ENCODE assay signal across 8 cellular contexts in genomic region chr3:52428151-52429005, GRCh38. TPM values are rescaled to one million over a fixed set of nuclear protein-coding genes. Genes with fewer than 3 reads are reported as not detected.
DNase-seq lines count a peak whose midpoint lies in the region; ATAC-seq, FAIRE-seq and TF ChIP-seq lines count a peak whose summit lies in the region.

No MANE protein-coding gene starts in this region.

- no peak for ATAC-seq in HG02642 (IDR thresholded peaks at IDR 0.05; ENCODE audit: poor library complexity, unreplicated experiment)

- no peak overlapping the region for H2AFZ ChIP-seq in keratinocyte (ENCODE audit: control insufficient read depth, low read length)

- H3K4me1 ChIP-seq in Peyer's patch (peaks cover 0 to 15% (median 0%) of the 10 kb centered on the region in 4 donors), keratinocyte (ENCODE audit: control insufficient read depth, extremely low read depth, insufficient read depth, low read length) (peaks cover 1% of the 10 kb centered on the region)

- peaks cover 9% of the 10 kb centered on the region for H3K27me3 Mint-ChIP-seq in T-helper 2 cell treated with Interferon-gamma antibody and Interleukin-4, amounts not matched to agents 5 μg/mL and 100 μg/mL, for 36 hours (ENCODE audit: low read depth)

- FAIRE-seq in bronchial epithelial cell (lab: Jason Lieb, UNC) (peak; percentile 43), keratinocyte (lab: Jason Lieb, UNC) (peak; percentile 93)

- no peaks in the 10 kb centered on the region for H3K9me3 ChIP-seq in Peyer's patch
- no peaks in the 10 kb centered on the region for H3K9me3 ChIP-seq in keratinocyte (ENCODE audit: control insufficient read depth, low read depth, low read length)

- no peaks in the 10 kb centered on the region for H3K36me3 Mint-ChIP-seq in T-helper 2 cell treated with Interferon-gamma antibody and Interleukin-4, amounts not matched to agents 5 μg/mL and 100 μg/mL, for 36 hours (ENCODE audit: low read depth)

- H3K27me3 ChIP-seq in Peyer's patch (no peaks in the 10 kb centered on the region), bronchial epithelial cell (ENCODE audit: control insufficient read depth, insufficient read depth, low read length) (no peaks in the 10 kb centered on the region), keratinocyte (ENCODE audit: control insufficient read depth, extremely low read depth, insufficient read depth, low read length) (no peaks in the 10 kb centered on the region)

- no peaks in the 10 kb centered on the region for H4K20me1 ChIP-seq in keratinocyte (ENCODE audit: control insufficient read depth, extremely low read depth, insufficient read depth, low read length)

- peaks cover 4% of the 10 kb centered on the region for H3K4me1 Mint-ChIP-seq in T-helper 2 cell treated with Interferon-gamma antibody and Interleukin-4, amounts not matched to agents 5 μg/mL and 100 μg/mL, for 36 hours (ENCODE audit: low read depth)

- no peaks in the 10 kb centered on the region for H3K9me3 Mint-ChIP-seq in T-helper 2 cell treated with Interferon-gamma antibody and Interleukin-4, amounts not matched to agents 5 μg/mL and 100 μg/mL, for 36 hours

- no peak for TF ChIP-seq POLR2A in Peyer's patch (IDR thresholded peaks at IDR 0.05)

- no peak overlapping the region for H3K27ac Mint-ChIP-seq in T-helper 2 cell treated with Interferon-gamma antibody and Interleukin-4, amounts not matched to agents 5 μg/mL and 100 μg/mL, for 36 hours

- H3K9ac ChIP-seq in keratinocyte (ENCODE audit: control insufficient read depth, extremely low read depth, insufficient read depth, low read length): no peak overlapping the region

- dilution Hi-C loops in keratinocyte (cut with MboI; ENCODE audit: extremely low pct_ligation_motif_present, low sequenced_read_pairs): no loop called here

- H3K4me2 ChIP-seq in keratinocyte (ENCODE audit: control insufficient read depth, extremely low read depth, insufficient read depth, low read depth, low read length): peak overlapping the region; percentile 6

- H3K4me3 ChIP-seq in Peyer's patch: no peak overlapping the region
- no peak overlapping the region for H3K4me3 ChIP-seq in bronchial epithelial cell (ENCODE audit: low read depth, low read length)
- no peak overlapping the region for H3K4me3 ChIP-seq in keratinocyte (ENCODE audit: control insufficient read depth in 2 of 3, extremely low read depth in 1 of 3, insufficient read depth in 2 of 3, low read depth in 1 of 3, low read length in 3 of 3)

- H3K27ac ChIP-seq in Peyer's patch: peak overlapping the region in 1 of 4 donors; percentile 79
- H3K27ac ChIP-seq in keratinocyte (ENCODE audit: control insufficient read depth, insufficient read depth, low read length): no peak overlapping the region

- CTCF ChIA-PET in HEK293T (lab: Yijun Ruan, JAX): interaction anchor here (1.0 to 4.9 kb wide), 3 partner anchors 17 to 22 kb away, joined by 3 to 35 read pairs (median 6); partner anchors contain the start of gene SEMA3G

- no peaks in the 10 kb centered on the region for H3K9me1 ChIP-seq in keratinocyte (ENCODE audit: control insufficient read depth, extremely low read depth, insufficient read depth, low read length)

- DNase-seq in DMS 273 (lab: John Stamatoyannopoulos, UW; ENCODE audit: unreplicated experiment): peak; percentile 81
- DNase-seq in HEK293T (ENCODE audit: extremely low spot score): peak; percentile 69
- DNase-seq in Peyer's patch: peak; percentile 20 to 83 (median 36)
- DNase-seq in bronchial epithelial cell (ENCODE audit: low read depth): peak; percentile 71
- no peak for DNase-seq in keratinocyte (ENCODE audit: low read depth, low spot score)
- DNase-seq in stimulated activated CD4-positive, alpha-beta T cell treated with anti-CD3 and anti-CD28 coated beads, Interleukin-2, amount 100 ng/mL, for 48 hours: peak; percentile 23 to 28
- no peak for DNase-seq in T-helper 2 cell treated with Interferon-gamma antibody and Interleukin-4, amounts not matched to agents 5 μg/mL and 100 μg/mL, for 36 hours (ENCODE audit: low spot score)

- no peak overlapping the region for H3K4me3 Mint-ChIP-seq in T-helper 2 cell treated with Interferon-gamma antibody and Interleukin-4, amounts not matched to agents 5 μg/mL and 100 μg/mL, for 36 hours

- POLR2A ChIA-PET in HEK293T (lab: Yijun Ruan, JAX): interaction anchor here (1.9 kb wide), 1 partner anchor 20 kb away, joined by 4 read pairs; no protein-coding TSS in a partner anchor

- TF ChIP-seq CTCF in Peyer's patch (IDR thresholded peaks at IDR 0.05): peak in 5 of 6 experiments; percentile 21 to 91 (median 90)
- TF ChIP-seq CTCF in bronchial epithelial cell (IDR thresholded peaks at IDR 0.05; ENCODE audit: insufficient read depth, low read length, severe bottlenecking): peak; percentile 67
- peak; percentile 64 to 90 (median 78) for TF ChIP-seq CTCF in keratinocyte (optimal IDR thresholded peaks at IDR 0.05 in 1 of 3, IDR thresholded peaks at IDR 0.05 in 1 of 3, conservative IDR thresholded peaks at IDR 0.05 in 1 of 3; ENCODE audit: extremely low read depth in 1 of 3, insufficient read depth in 2 of 3, low read length in 3 of 3)

- H3K79me2 ChIP-seq in keratinocyte (ENCODE audit: control insufficient read depth, insufficient read depth, low read length): no peaks in the 10 kb centered on the region

- H3K36me3 ChIP-seq in Peyer's patch (no peaks in the 10 kb centered on the region), bronchial epithelial cell (ENCODE audit: control insufficient read depth, insufficient read depth, low read length) (no peaks in the 10 kb centered on the region), keratinocyte (ENCODE audit: control insufficient read depth in 2 of 2, extremely low read depth in 1 of 2, insufficient read depth in 2 of 2, low read length in 2 of 2) (no peaks in the 10 kb centered on the region)

TF ChIP-seq in HEK293T, 16 proteins besides CTCF, POLR2A, EP300 and RAD21 (continues in another document):
- TF ChIP-seq FOXK2 (IDR thresholded peaks at IDR 0.05) (no peak), TARDBP (IDR thresholded peaks at IDR 0.05) (no peak), ZNF384 (IDR thresholded peaks at IDR 0.05) (no peak), ELF4 (IDR thresholded peaks at IDR 0.05) (no peak), FOXA1 (IDR thresholded peaks at IDR 0.05) (no peak), LEF1 (IDR thresholded peaks at IDR 0.05; ENCODE audit: borderline replicate concordance) (no peak), CTBP1 (IDR thresholded peaks at IDR 0.05; ENCODE audit: borderline replicate concordance) (no peak)

RNA-seq across cellular contexts. Expression of gene SEMA3G, which starts 16.5 kb away (rescaled TPM):
- total RNA-seq in Peyer's patch: 10 to 100 TPM; 18.8 to 24.8 (median 22.0) TPM
- under 0.01 and 0.13 TPM in 2 replicates for total RNA-seq in bronchial epithelial cell
- polyA plus RNA-seq in keratinocyte: 0.03 to 0.14 TPM (median 0.07 TPM) in 3 replicates
- 0.07 TPM for polyA plus RNA-seq in keratinocyte (2011; ENCODE audit: low read depth)
- polyA plus RNA-seq in keratinocyte (2011; cell fraction: cytosol; rRNA removed): 0.01 and 0.05 TPM in 2 replicates
- polyA plus RNA-seq in keratinocyte (2011; cell fraction: nucleus; rRNA removed): 0.05 and 0.07 TPM in 2 replicates
- 0.07 and 0.10 TPM in 2 replicates for polyA plus RNA-seq in keratinocyte (2012; ENCODE audit: low replicate concordance)
- 0.03 TPM in 1 of 3 replicates, not detected in the others for polyA minus RNA-seq in keratinocyte
- polyA minus RNA-seq in keratinocyte (2011; cell fraction: cytosol; rRNA and poly(A)+ RNA removed): not detected
- polyA minus RNA-seq in keratinocyte (2011; cell fraction: nucleus; rRNA and poly(A)+ RNA removed): 0.23 TPM in 1 of 2 replicates, not detected in the other

RNA-seq across cellular contexts. Expression of gene PHF7, which starts 17.9 kb away (rescaled TPM):
- total RNA-seq in Peyer's patch: 10 to 100 TPM; 12.4 to 34.6 (median 17.4) TPM
- 5.3 and 9.0 TPM in 2 replicates for total RNA-seq in bronchial epithelial cell
- 9.3 to 10.3 TPM (median 9.3 TPM) in 3 replicates for polyA plus RNA-seq in keratinocyte
- 8.4 TPM for polyA plus RNA-seq in keratinocyte (2011; ENCODE audit: low read depth)
- polyA plus RNA-seq in keratinocyte (2011; cell fraction: cytosol; rRNA removed): 6.9 and 7.8 TPM in 2 replicates
- polyA plus RNA-seq in keratinocyte (2011; cell fraction: nucleus; rRNA removed): 19.7 and 21.2 TPM in 2 replicates
- 5.4 and 6.1 TPM in 2 replicates for polyA plus RNA-seq in keratinocyte (2012; ENCODE audit: low replicate concordance)
- 1.9 to 9.8 TPM (median 8.3 TPM) in 3 replicates for polyA minus RNA-seq in keratinocyte
- 7.9 TPM for polyA minus RNA-seq in keratinocyte (2011; cell fraction: cytosol; rRNA and poly(A)+ RNA removed)
- 4.6 and 7.3 TPM in 2 replicates for polyA minus RNA-seq in keratinocyte (2011; cell fraction: nucleus; rRNA and poly(A)+ RNA removed)

RNA-seq across cellular contexts. Expression of gene BAP1, which starts 18.6 kb away (rescaled TPM):
- total RNA-seq in Peyer's patch: 10 to 100 TPM; 49.9 to 94.4 (median 77.0) TPM
- 54.2 and 70.0 TPM in 2 replicates for total RNA-seq in bronchial epithelial cell
- 97.8 to 119 TPM (median 100 TPM) in 3 replicates for polyA plus RNA-seq in keratinocyte
- polyA plus RNA-seq in keratinocyte (2011; ENCODE audit: low read depth): 25.5 TPM
- 79.5 and 100 TPM in 2 replicates for polyA plus RNA-seq in keratinocyte (2011; cell fraction: cytosol; rRNA removed)
- 203 and 211 TPM in 2 replicates for polyA plus RNA-seq in keratinocyte (2011; cell fraction: nucleus; rRNA removed)
- polyA plus RNA-seq in keratinocyte (2012; ENCODE audit: low replicate concordance): 60.8 and 101 TPM in 2 replicates
- 131 to 185 TPM (median 135 TPM) in 3 replicates for polyA minus RNA-seq in keratinocyte
- 138 TPM for polyA minus RNA-seq in keratinocyte (2011; cell fraction: cytosol; rRNA and poly(A)+ RNA removed)
- 84.5 and 90.7 TPM in 2 replicates for polyA minus RNA-seq in keratinocyte (2011; cell fraction: nucleus; rRNA and poly(A)+ RNA removed)

RNA-seq across cellular contexts. Expression of gene TNNC1, which starts 25.5 kb away (rescaled TPM):
- total RNA-seq in Peyer's patch: not detected
- 0.26 and 1.2 TPM in 2 replicates for total RNA-seq in bronchial epithelial cell
- polyA plus RNA-seq in keratinocyte: 0.22 to 0.35 TPM (median 0.33 TPM) in 3 replicates
- not detected for polyA plus RNA-seq in keratinocyte (2011; ENCODE audit: low read depth)
- 0.17 TPM in 1 of 2 replicates, not detected in the other for polyA plus RNA-seq in keratinocyte (2011; cell fraction: cytosol; rRNA removed)
- 0.20 and 0.32 TPM in 2 replicates for polyA plus RNA-seq in keratinocyte (2011; cell fraction: nucleus; rRNA removed)
- not detected in 2 replicates for polyA plus RNA-seq in keratinocyte (2012; ENCODE audit: low replicate concordance)
- not detected in 3 replicates for polyA minus RNA-seq in keratinocyte
- not detected for polyA minus RNA-seq in keratinocyte (2011; cell fraction: cytosol; rRNA and poly(A)+ RNA removed)
- polyA minus RNA-seq in keratinocyte (2011; cell fraction: nucleus; rRNA and poly(A)+ RNA removed): not detected in 2 replicates

RNA-seq across cellular contexts. Expression of gene NISCH, which starts 27.0 kb away (rescaled TPM):
- total RNA-seq in Peyer's patch (100 to 1,000 TPM in 3 of 4 donors, 10 to 100 TPM in 1; 65.7 to 150 (median 128) TPM), bronchial epithelial cell (30.5 and 42.9 TPM in 2 replicates)
- polyA plus RNA-seq in keratinocyte: 48.1 to 65.6 TPM (median 48.4 TPM) in 3 replicates
- 10.3 TPM for polyA plus RNA-seq in keratinocyte (2011; ENCODE audit: low read depth)
- polyA plus RNA-seq in keratinocyte (2011; cell fraction: cytosol; rRNA removed): 23.3 and 30.8 TPM in 2 replicates
- 252 and 295 TPM in 2 replicates for polyA plus RNA-seq in keratinocyte (2011; cell fraction: nucleus; rRNA removed)
- polyA plus RNA-seq in keratinocyte (2012; ENCODE audit: low replicate concordance): 29.3 and 43.1 TPM in 2 replicates
- 70.4 to 85.5 TPM (median 83.1 TPM) in 3 replicates for polyA minus RNA-seq in keratinocyte
- polyA minus RNA-seq in keratinocyte (2011; cell fraction: cytosol; rRNA and poly(A)+ RNA removed): 45.3 TPM
- 94.5 and 120 TPM in 2 replicates for polyA minus RNA-seq in keratinocyte (2011; cell fraction: nucleus; rRNA and poly(A)+ RNA removed)

Comparison
In these comparisons a context has a peak if more than half of its experiments do, and no peak if none do; other contexts are left out.
1. DNase-seq: peak in DMS 273 (single experiment), HEK293T (single experiment), Peyer's patch (3 of 3), bronchial epithelial cell (single experiment) and stimulated activated CD4-positive, alpha-beta T cell treated with anti-CD3 and anti-CD28 coated beads, Interleukin-2, amount 100 ng/mL, for 48 hours (2 of 2); none in keratinocyte (single experiment) and T-helper 2 cell treated with Interferon-gamma antibody and Interleukin-4, amounts not matched to agents 5 μg/mL and 100 μg/mL, for 36 hours (single experiment).
2. RNA of gene SEMA3G, which starts 16.5 kb away (total RNA-seq): 18.8 to 24.8 TPM in Peyer's patch; under 0.01 to 0.13 TPM in bronchial epithelial cell; every median in the first group is over 10 times any median in the second.
3. Peak in every context shown above with its lines, with median percentiles within 50 percentile points of each other: CTCF ChIP-seq.